In genomic region chr6:139137716-139138115, GRCh38 we compare ENCODE assay signal across 13 cellular contexts. TPM values are rescaled to one million over a fixed set of nuclear protein-coding genes. Genes with fewer than 3 reads are reported as not detected.
DNase-seq lines count a peak whose midpoint lies in the region; ATAC-seq, FAIRE-seq and TF ChIP-seq lines count a peak whose summit lies in the region.
"Had no signal": no experiment of that assay in that cellular context is flagged by ENCODE, and none has a peak within 500 bp of the region (broad histone marks: within the 10 kb centered on the region; RNA-seq: fewer than 3 reads in every experiment).

No MANE protein-coding gene starts in this region.

- H3K36me3 Mint-ChIP-seq in naive B cell, result peaks cover 8 to 17% of the 10 kb centered on the region in 2 donors

- H3K27me3 ChIP-seq in GM12878 (replicated peaks in 1 of 2; ENCODE audit: control insufficient read depth in 2 of 2, insufficient read depth in 2 of 2, low read length in 1 of 2) (no peaks in the 10 kb centered on the region), MG63 (peaks cover 2% of the 10 kb centered on the region; the same call in 1 of the 2 replicates)
- H3K27me3 ChIP-seq: thyroid gland had no signal

- in situ Hi-C loops in GM12878 (cut with MboI), result no loop called here

- H3K4me1 Mint-ChIP-seq in naive B cell, result peaks cover 61 to 84% (median 78%) of the 10 kb centered on the region in 3 donors

- peaks cover 0 to 3% (median 0%) of the 10 kb centered on the region in 7 donors for H3K9me3 Mint-ChIP-seq in naive B cell

- no peak for ATAC-seq in GM12878
- no peak for ATAC-seq in naive B cell (ENCODE audit: low read depth in 2 of 2)
- no peak for ATAC-seq in GM18502 (IDR thresholded peaks at IDR 0.05; ENCODE audit: poor library complexity, unreplicated experiment)
- no peak for ATAC-seq in HG03135 (IDR thresholded peaks at IDR 0.05; ENCODE audit: unreplicated experiment)

- TF ChIP-seq POLR2A in GM12878 (IDR thresholded peaks at IDR 0.05; ENCODE audit: low read depth, low read length), result no peak

- CTCF ChIA-PET in GM12878 (lab: Yijun Ruan, JAX), result interaction anchor here (0.6 to 1.5 kb wide), 6 partner anchors 9 to 232 kb away, joined by 3 to 7 read pairs (median 4); no protein-coding TSS in a partner anchor

- peak; percentile 37 for DNase-seq in AG10803 (ENCODE audit: low read depth)
- DNase-seq in EH (ENCODE audit: low read depth), result peak; percentile 59
- no peak for DNase-seq in GM12878 (ENCODE audit: low read depth, low spot score)
- DNase-seq in naive B cell, result no peak
- DNase-seq in SIG-M5 (lab: John Stamatoyannopoulos, UW), result no peak
- DNase-seq in MG63, result no peak
- DNase-seq: kidney glomerular epithelial cell, MM.1S, NCI-H510A, thyroid gland had no signal

- H3K9ac ChIP-seq in GM12878 (ENCODE audit: control insufficient read depth, insufficient read depth, low read length), result no peak overlapping the region
- H3K9ac ChIP-seq: parathyroid adenoma had no signal

- TF ChIP-seq RAD21 in GM12878 (IDR thresholded peaks at IDR 0.05; ENCODE audit: insufficient read depth, low read depth, low read length), result no peak

- H3K4me3 Mint-ChIP-seq in naive B cell, result peak overlapping the region; percentile 84 to 98 (median 96)

- H3K4me1 ChIP-seq in GM12878 (ENCODE audit: control insufficient read depth, insufficient read depth, low read length), result no peaks in the 10 kb centered on the region; the same call in 1 of the 2 replicates

- RAD21 ChIA-PET in GM12878 (lab: Charles Lee; ENCODE audit: unreplicated experiment), result interaction anchor here (0.7 to 1.8 kb wide), 10 partner anchors 9 to 319 kb away, joined by 3 to 7 read pairs (median 4); no protein-coding TSS in a partner anchor

- H3K36me3 ChIP-seq in GM12878 (ENCODE audit: control insufficient read depth in 2 of 2, insufficient read depth in 2 of 2, low read length in 1 of 2), result no peaks in the 10 kb centered on the region
- 0 out of 2 replicates have a peak, but pooled peaks cover 2% of the 10 kb centered on the region for H3K36me3 ChIP-seq in MG63
- H3K36me3 ChIP-seq: thyroid gland had no signal

- H2AFZ ChIP-seq in GM12878 (ENCODE audit: control insufficient read depth, low read depth, low read length), result no peak overlapping the region
- H2AFZ ChIP-seq: parathyroid adenoma had no signal

- TF ChIP-seq CTCF in AG10803 (conservative IDR thresholded peaks at IDR 0.05; ENCODE audit: low read length), result no peak
- no peak for TF ChIP-seq CTCF in GM12878 (IDR thresholded peaks at IDR 0.05 in 2 of 3, conservative IDR thresholded peaks at IDR 0.05 in 1 of 3; ENCODE audit: control insufficient read depth in 2 of 3, extremely low read depth in 1 of 3, insufficient read depth in 1 of 3, low read depth in 3 of 3, low read length in 3 of 3)

- H3K27ac ChIP-seq in GM12878 (ENCODE audit: control insufficient read depth, insufficient read depth), result no peak overlapping the region
- H3K27ac ChIP-seq: parathyroid adenoma, thyroid gland had no signal

- H3K4me3 ChIP-seq in AG10803 (ENCODE audit: low read length) (no peak overlapping the region), GM12878 (no peak overlapping the region), MG63 (no peak overlapping the region)
- H3K4me3 ChIP-seq: thyroid gland had no signal

- TF ChIP-seq EP300 in GM12878 (IDR thresholded peaks at IDR 0.05; ENCODE audit: borderline replicate concordance in 1 of 2, control insufficient read depth in 1 of 2, low read depth in 2 of 2, low read length in 2 of 2), result no peak

- SMC1A ChIA-PET in GM12878 (lab: Charles Lee; ENCODE audit: uncharacterized antibody, unreplicated experiment), result interaction anchor here (0.7 to 2.5 kb wide), 18 partner anchors 9 to 320 kb away, joined by 3 to 10 read pairs (median 4); no protein-coding TSS in a partner anchor

- H3K79me2 ChIP-seq in GM12878 (ENCODE audit: control insufficient read depth, insufficient read depth, low read length), result no peaks in the 10 kb centered on the region

- no peak for FAIRE-seq in GM12878 (lab: Jason Lieb, UNC)

- TSS peak; percentile 63 for BruUV-seq in GM12878 (replicated peaks; lab: Mats Ljungman, UMichigan)

- intact Hi-C loops in GM12878 (cut with micrococcal nuclease; ENCODE audit: unreplicated experiment), result loop anchor here (2.0 kb wide), 1 partner anchor 23 kb away; no protein-coding TSS in a partner anchor

- H3K27ac Mint-ChIP-seq in naive B cell, result peak overlapping the region in 5 of 6 donors; percentile 49 to 99 (median 72)

- H3K4me2 ChIP-seq in GM12878 (ENCODE audit: control insufficient read depth, insufficient read depth), result no peak overlapping the region

- POLR2A ChIA-PET in GM12878 (lab: Charles Lee), result interaction anchor here (0.7 to 1.7 kb wide), 4 partner anchors 8 to 258 kb away, joined by 3 to 5 read pairs (median 4); no protein-coding TSS in a partner anchor

- no peaks in the 10 kb centered on the region for H4K20me1 ChIP-seq in GM12878 (ENCODE audit: control insufficient read depth, insufficient read depth)

- H3K9me3 ChIP-seq in GM12878 (replicated peaks; ENCODE audit: control insufficient read depth, insufficient read depth, low read length) (no peaks in the 10 kb centered on the region), MG63 (no peaks in the 10 kb centered on the region)
- H3K9me3 ChIP-seq: thyroid gland had no signal

- whole genome bisulfite sequencing in GM12878 (ENCODE audit: insufficient coverage, insufficient replicate concordance, low lambda C conversion rate, missing lambda C conversion rate), result 100% methylated on average over 2 of the region's 2 CpGs

- H3K27me3 Mint-ChIP-seq in naive B cell, result no peaks in the 10 kb centered on the region

TF ChIP-seq in GM12878, 131 proteins besides CTCF, POLR2A, EP300 and RAD21 (continues in another document):
- TF ChIP-seq SIN3A (IDR thresholded peaks at IDR 0.05; ENCODE audit: low read depth, low read length) (no peak), EED (IDR thresholded peaks at IDR 0.05; ENCODE audit: low read depth) (no peak), REST (IDR thresholded peaks at IDR 0.05; ENCODE audit: low read depth, low read length) (no peak), IKZF1 (conservative IDR thresholded peaks at IDR 0.05) (no peak), JUND (IDR thresholded peaks at IDR 0.05; ENCODE audit: low read depth, low read length) (no peak)

RNA-seq across cellular contexts. Expression of gene HECA, which starts 2.8 kb away (rescaled TPM):
- total RNA-seq in GM12878 (2013; cell fraction: nucleolus; rRNA removed), result 5.5 and 6.6 TPM in 2 replicates
- total RNA-seq in GM12878 (2014; rRNA removed) (3.9 and 4.5 TPM in 2 replicates), GM12878 (2014; rRNA removed; fragmentation: Illumina TruSeq; extraction: Trizol) (3.5 and 3.7 TPM in 2 replicates), GM12878 (2021) (4.5 and 4.7 TPM in 2 replicates)
- 1.9 TPM for polyA plus RNA-seq in GM12878 (2011; ENCODE audit: low read depth)
- polyA plus RNA-seq in GM12878 (2011; rRNA removed) (7.2 and 9.4 TPM in 2 replicates), GM12878 (2014; fragmentation: Illumina TruSeq; extraction: Trizol) (2.8 TPM in 2 replicates), GM12878 (2014; fragmentation: Nextera tagmentation; extraction: Ambion mirVana) (under 1 TPM; 0.64 to 0.82 TPM), GM12878 (2014; rRNA removed) (2.4 and 2.6 TPM in 2 replicates), GM12878 (2016; fragmentation: Nextera tagmentation; extraction: Ambion mirVana) (under 1 TPM; 0.52 to 0.59 TPM), naive B cell (ENCODE audit: low read depth in 6 of 6) (1 to 10 TPM; 4.0 to 6.2 (median 4.6) TPM)
- 3.2 and 3.4 TPM in 2 replicates for polyA plus RNA-seq in GM12878 (2011; cell fraction: cytosol; rRNA removed)
- polyA plus RNA-seq in GM12878 (2011; cell fraction: nucleus; rRNA removed), result 2.5 and 3.0 TPM in 2 replicates
- polyA plus RNA-seq in GM12878 (2012), result 3.1 and 3.2 TPM in 2 replicates
- 10.3 and 11.0 TPM in 2 replicates for polyA minus RNA-seq in GM12878 (2011; rRNA and poly(A)+ RNA removed)
- 4.7 and 5.3 TPM in 2 replicates for polyA minus RNA-seq in GM12878 (2011; cell fraction: cytosol; rRNA and poly(A)+ RNA removed)
- 3.5 and 6.1 TPM in 2 replicates for polyA minus RNA-seq in GM12878 (2011; cell fraction: nucleus; rRNA and poly(A)+ RNA removed)
- 4.0 and 4.8 TPM in 2 replicates for total RNA-seq in MG63 (2014; rRNA removed; shearing (Covaris generic); ENCODE audit: low replicate concordance)

Comparison
In these comparisons a context has a peak if more than half of its experiments do, and no peak if none do; other contexts are left out.
1. DNase-seq: peak in AG10803 (single experiment) and EH (single experiment); none in GM12878 (single experiment), naive B cell (single experiment), SIG-M5 (single experiment) and MG63 (single experiment).